Comparison of ENCODE assay signal across 21 cellular contexts in the genomic region with DNA sequence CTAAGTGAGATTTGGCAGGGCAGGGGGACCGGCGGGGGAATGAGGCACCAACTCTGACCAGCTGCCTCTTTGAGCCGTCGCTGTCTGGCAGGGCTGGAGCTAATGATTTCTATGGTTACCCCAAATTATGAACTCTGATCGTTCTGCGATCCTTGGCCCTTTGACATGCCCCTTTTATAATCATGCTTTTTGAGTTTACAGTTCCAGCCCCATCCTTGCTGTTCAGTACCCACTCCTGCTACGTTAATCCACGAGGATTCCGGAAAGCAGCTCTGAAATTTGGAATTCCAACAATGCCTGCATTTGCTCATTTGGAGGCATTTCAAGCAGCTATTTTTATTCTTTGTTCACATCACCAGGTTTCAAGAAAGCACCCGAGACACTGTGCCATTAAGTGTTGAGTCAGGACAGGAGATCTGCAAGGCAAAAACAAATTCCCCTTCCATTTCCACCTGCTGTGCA. TPM values are rescaled to one million over a fixed set of nuclear protein-coding genes. Genes with fewer than 3 reads are reported as not detected.
DNase-seq lines count a peak whose midpoint lies in the region; ATAC-seq and TF ChIP-seq lines count a peak whose summit lies in the region.
"Had no signal": no experiment of that assay in that cellular context is flagged by ENCODE, and none has a peak within 500 bp of the region (broad histone marks: within the 10 kb centered on the region; RNA-seq: fewer than 3 reads in every experiment).

No MANE protein-coding gene starts in this region.

- H3K27me3 ChIP-seq in rectal smooth muscle tissue (ENCODE audit: control insufficient read depth, insufficient read depth, low read length) (no peaks in the 10 kb centered on the region), right cardiac atrium (ENCODE audit: control insufficient read depth, insufficient read depth) (no peaks in the 10 kb centered on the region), mesendoderm (ENCODE audit: insufficient read depth, low read length, poor library complexity) (no peaks in the 10 kb centered on the region)
- H3K27me3 ChIP-seq: adrenal gland, BE2C, testis had no signal

- no peak overlapping the region for H3K18ac ChIP-seq in mesendoderm (ENCODE audit: low read length)

- no peaks in the 10 kb centered on the region for H3K79me1 ChIP-seq in mesendoderm (ENCODE audit: low read length)

- CTCF ChIA-PET in WTC11 (lab: Charles Lee), result interaction anchor here (0.6 to 8.2 kb wide), 17 partner anchors 7 to 505 kb away, joined by 3 to 73 read pairs (median 4); partner anchors contain the start of genes EPHX1 and SRP9

- H3K27ac Mint-ChIP-seq in WTC11, result peak overlapping the region; percentile 69

- no peaks in the 10 kb centered on the region for H3K79me2 ChIP-seq in mesendoderm (ENCODE audit: control insufficient read depth, insufficient read depth, low read length)

- H2BK120ac ChIP-seq in mesendoderm (ENCODE audit: low read depth, low read length), result no peak overlapping the region

- no peak overlapping the region for H3K56ac ChIP-seq in mesendoderm (ENCODE audit: low read length)

- no peak overlapping the region for H3K4me2 ChIP-seq in mesendoderm (ENCODE audit: low read length)

- H3K36me3 ChIP-seq in rectal smooth muscle tissue (ENCODE audit: control insufficient read depth, insufficient read depth, low read length) (no peaks in the 10 kb centered on the region), mesendoderm (ENCODE audit: control insufficient read depth, insufficient read depth, low read length) (no peaks in the 10 kb centered on the region)
- H3K36me3 ChIP-seq: adrenal gland, BE2C had no signal

- H3K27ac ChIP-seq in rectal smooth muscle tissue (ENCODE audit: low read depth, low read length) (peak overlapping the region; percentile 58), right cardiac atrium (ENCODE audit: low read length) (no peak overlapping the region), mesendoderm (ENCODE audit: low read depth, low read length) (no peak overlapping the region)
- H3K27ac ChIP-seq: adrenal gland, skin epidermis, testis had no signal

- no peak overlapping the region for H4K8ac ChIP-seq in mesendoderm (ENCODE audit: low read depth, low read length)

- 42% methylated on average over 10 of the region's 10 CpGs for WGBS in right cardiac atrium
- WGBS in mesendoderm (ENCODE audit: extremely low coverage, insufficient coverage, low lambda C conversion rate), result no CpG with 5 or more reads among the region's 10 CpGs

- H2AK5ac ChIP-seq in mesendoderm (ENCODE audit: low read length), result no peak overlapping the region

- intact Hi-C loops in right cardiac atrium (cut with DNase I), result no loop called here

- H3K9me3 ChIP-seq in right cardiac atrium (ENCODE audit: control insufficient read depth, low read length), result no peaks in the 10 kb centered on the region
- H3K9me3 ChIP-seq: adrenal gland, BE2C, testis had no signal

- ATAC-seq in WTC11 (no peak), right cardiac atrium (no peak)
- ATAC-seq: HepG2 had no signal

- H3K4me3 ChIP-seq in fibroblast of mammary gland (ENCODE audit: control insufficient read depth, low read depth, low read length) (no peak overlapping the region), rectal smooth muscle tissue (ENCODE audit: low read length) (no peak overlapping the region), right cardiac atrium (ENCODE audit: low read length) (no peak overlapping the region), mesendoderm (ENCODE audit: low read length) (no peak overlapping the region)
- H3K4me3 ChIP-seq: adrenal gland, skin epidermis, testis had no signal

- H2BK15ac ChIP-seq in mesendoderm (replicated peaks; ENCODE audit: low read depth), result no peak overlapping the region

- no peaks in the 10 kb centered on the region for H3K9me3 Mint-ChIP-seq in WTC11

- H3K9ac ChIP-seq in rectal smooth muscle tissue (ENCODE audit: low read length) (no peak overlapping the region), mesendoderm (ENCODE audit: low read length) (no peak overlapping the region)

- no peaks in the 10 kb centered on the region for H3K27me3 Mint-ChIP-seq in WTC11 (ENCODE audit: low read depth)

- no peak overlapping the region for H3K23ac ChIP-seq in mesendoderm (ENCODE audit: low read length)

- no peak overlapping the region for H3K4me3 Mint-ChIP-seq in WTC11

- DNase-seq in EL, result peak; percentile 40
- no peak for DNase-seq in WTC11 (ENCODE audit: low spot score)
- DNase-seq in fibroblast of mammary gland (ENCODE audit: low read depth), result peak; percentile 15
- DNase-seq in NCI-H1048 (lab: John Stamatoyannopoulos, UW), result no peak
- DNase-seq in effector CD4-positive, alpha-beta T cell, result no peak
- DNase-seq in right cardiac atrium, result no peak
- DNase-seq in mesendoderm, result no peak
- DNase-seq: BE2C; cortex of kidney; GF-D8; H7; kidney; NCI-H2107; NCI-H82; RPMI8226; stimulated activated CD4-positive, alpha-beta T cell treated with anti-CD3 and anti-CD28 coated beads, Interleukin-4, amount 100 ng/mL, for 4 hours; testis had no signal

- H4K5ac ChIP-seq in mesendoderm (ENCODE audit: low read length), result no peak overlapping the region

- H3K4me1 Mint-ChIP-seq in WTC11, result peaks cover 16% of the 10 kb centered on the region

- POLR2A ChIA-PET in WTC11 (lab: Charles Lee), result no interaction called here

- no peak for TF ChIP-seq CTCF in WTC11 (IDR thresholded peaks at IDR 0.05)
- no peak for TF ChIP-seq CTCF in fibroblast of mammary gland (conservative IDR thresholded peaks at IDR 0.05; ENCODE audit: control insufficient read depth, insufficient read depth, low read depth, low read length)

- H3K4ac ChIP-seq in mesendoderm (ENCODE audit: low read depth, low read length), result no peak overlapping the region

- peaks cover 16% of the 10 kb centered on the region for H3K4me1 ChIP-seq in rectal smooth muscle tissue (ENCODE audit: control insufficient read depth, insufficient read depth, low read length)
- no peaks in the 10 kb centered on the region for H3K4me1 ChIP-seq in right cardiac atrium (ENCODE audit: control insufficient read depth, insufficient read depth, low read length)
- H3K4me1 ChIP-seq in mesendoderm (ENCODE audit: control insufficient read depth, low read depth, low read length), result no peaks in the 10 kb centered on the region
- H3K4me1 ChIP-seq: adrenal gland, BE2C, testis had no signal

- H3K36me3 Mint-ChIP-seq in WTC11, result no peaks in the 10 kb centered on the region

- H2BK5ac ChIP-seq in mesendoderm (ENCODE audit: low read length), result no peak overlapping the region

TF ChIP-seq in WTC11, 78 proteins besides CTCF, POLR2A, EP300 and RAD21:
- TF ChIP-seq ATF2 (CRISPR knock-in tag; IDR thresholded peaks at IDR 0.05; ENCODE audit: borderline replicate concordance, low read depth) (no peak), IRF1 (CRISPR knock-in tag; IDR thresholded peaks at IDR 0.05) (no peak)

RNA-seq across cellular contexts. Expression of gene LBR, which starts 54.7 kb away (rescaled TPM):
- total RNA-seq in WTC11 (2021), result 63.8 to 86.0 TPM (median 66.0 TPM) in 3 replicates
- total RNA-seq in right cardiac atrium, result 10 to 100 TPM; 16.6 to 21.6 (median 19.2) TPM
- 7.8 TPM for polyA plus RNA-seq in right cardiac atrium
- polyA plus RNA-seq in mesendoderm (2013, experiment 1 of 2), result 189 TPM
- 189 TPM for polyA plus RNA-seq in mesendoderm (2013, experiment 2 of 2)

Comparison
In these comparisons a context has a peak if more than half of its experiments do, and no peak if none do; other contexts are left out.
1. DNase-seq: peak in EL (single experiment) and fibroblast of mammary gland (single experiment); none in WTC11 (single experiment), NCI-H1048 (single experiment), effector CD4-positive, alpha-beta T cell (single experiment), right cardiac atrium (0 of 3) and mesendoderm (single experiment).